In the genomic region with DNA sequence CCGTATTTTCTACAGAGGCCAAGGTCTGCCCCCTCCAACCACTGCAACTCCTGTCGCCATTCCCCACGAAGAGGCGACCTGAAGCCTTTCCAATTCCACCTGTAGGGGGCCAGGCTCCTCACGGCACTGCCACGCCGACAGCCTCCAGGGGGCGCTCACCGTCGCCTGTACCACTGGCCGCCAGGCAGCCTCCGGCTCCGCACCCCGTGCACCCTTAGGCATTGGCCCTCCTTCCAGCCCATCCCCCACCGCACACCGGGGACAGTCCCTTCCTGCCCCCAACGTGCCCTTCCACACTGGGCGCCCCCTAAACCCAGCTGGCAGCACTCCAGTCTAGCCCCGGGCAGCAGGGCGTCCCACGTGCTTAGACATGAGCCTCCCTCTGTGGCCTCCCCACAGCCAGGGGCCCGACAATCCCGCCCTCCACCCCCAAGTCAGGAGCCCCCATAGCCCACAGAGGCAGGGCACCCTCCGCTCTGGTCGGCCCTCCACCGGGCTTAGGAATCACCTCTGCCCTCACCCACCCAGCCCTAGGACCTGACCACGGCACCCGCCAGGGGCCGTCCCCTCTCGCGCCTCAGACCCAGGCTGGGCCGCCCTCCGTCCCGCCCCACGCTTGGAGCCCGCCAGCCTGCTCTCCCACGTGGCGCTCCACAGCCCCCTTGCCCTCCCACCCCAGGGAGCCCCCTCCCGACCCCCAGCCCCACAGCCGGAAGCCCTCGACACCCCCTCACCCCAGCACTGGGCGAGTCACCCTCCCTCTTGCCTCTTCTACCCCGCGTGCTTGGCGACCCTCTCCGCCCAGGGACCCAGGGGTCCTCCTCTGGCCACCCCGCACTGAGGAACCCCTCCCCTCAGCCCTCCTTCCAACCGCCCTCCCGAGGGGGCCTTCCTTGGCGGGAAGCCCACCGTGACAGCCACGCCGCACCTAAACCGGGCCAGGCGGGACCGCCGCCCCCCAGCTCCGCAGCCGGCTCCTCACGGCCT, we compare ENCODE assay signal across 9 cellular contexts. TPM values are rescaled to one million over a fixed set of nuclear protein-coding genes. Genes with fewer than 3 reads are reported as not detected.
DNase-seq lines count a peak whose midpoint lies in the region; ATAC-seq and TF ChIP-seq lines count a peak whose summit lies in the region.
"Had no signal": no experiment of that assay in that cellular context is flagged by ENCODE, and none has a peak within 500 bp of the region (broad histone marks: within the 10 kb centered on the region; RNA-seq: fewer than 3 reads in every experiment).

No MANE protein-coding gene starts in this region.

- H3K4me1 Mint-ChIP-seq in Calu3 (ENCODE audit: low read depth, unreplicated experiment) (no peaks in the 10 kb centered on the region), T-helper 17 cell (peaks cover 7% of the 10 kb centered on the region), type B pancreatic cell (ENCODE audit: unreplicated experiment) (no peaks in the 10 kb centered on the region)

- BruUV-seq in Calu3 (replicated peaks; lab: Mats Ljungman, UMichigan), result no TSS peak

- DNase-seq in Calu3, result peak; percentile 40
- DNase-seq in T-helper 17 cell, result peak; percentile 33 to 57 (median 34)
- DNase-seq in body of pancreas, result peak in 1 of 4 donors; percentile 18
- DNase-seq in lung microvascular endothelial cell (ENCODE audit: low read depth in 2 of 2), result peak; percentile 38 to 53
- no peak for DNase-seq in type B pancreatic cell (ENCODE audit: extremely low spot score, unreplicated experiment)

- H3K9me3 ChIP-seq in T-helper 17 cell (ENCODE audit: control insufficient read depth, low read length, poor library complexity, severe bottlenecking) (no peaks in the 10 kb centered on the region), body of pancreas (no peaks in the 10 kb centered on the region)

- 42 to 60% methylated on average over 16 to 18 of the region's 60 CpGs for WGBS in body of pancreas, 2 donors

- no peaks in the 10 kb centered on the region for H3K36me3 ChIP-seq in body of pancreas (replicated peaks in 1 of 2; ENCODE audit: insufficient read depth in 1 of 2, low read depth in 2 of 2)

- no peaks in the 10 kb centered on the region for H3K27me3 ChIP-seq in body of pancreas

- H3K27me3 Mint-ChIP-seq in Calu3 (ENCODE audit: unreplicated experiment) (peaks cover 77% of the 10 kb centered on the region), T-helper 17 cell (no peaks in the 10 kb centered on the region), type B pancreatic cell (peaks cover 6% of the 10 kb centered on the region)

- no peak overlapping the region for H3K4me3 Mint-ChIP-seq in Calu3 (ENCODE audit: low read depth, unreplicated experiment)
- no peak overlapping the region for H3K4me3 Mint-ChIP-seq in T-helper 17 cell
- H3K4me3 Mint-ChIP-seq in type B pancreatic cell, result no peak overlapping the region

- H3K4me1 ChIP-seq in body of pancreas, result no peaks in the 10 kb centered on the region

- H3K27ac ChIP-seq in body of pancreas, result no peak overlapping the region

- no peak for TF ChIP-seq POLR2A in body of pancreas (IDR thresholded peaks at IDR 0.05)

- H3K36me3 Mint-ChIP-seq in Calu3 (ENCODE audit: insufficient read depth, unreplicated experiment), result no peaks in the 10 kb centered on the region
- no peaks in the 10 kb centered on the region for H3K36me3 Mint-ChIP-seq in T-helper 17 cell (ENCODE audit: low read depth)
- H3K36me3 Mint-ChIP-seq in type B pancreatic cell, result no peaks in the 10 kb centered on the region

- intact Hi-C loops in Calu3 (cut with micrococcal nuclease; ENCODE audit: unreplicated experiment), result no loop called here
- intact Hi-C loops in body of pancreas (cut with DNase I), result no loop called here

- TF ChIP-seq CTCF in Calu3 (IDR thresholded peaks at IDR 0.05; ENCODE audit: unreplicated experiment), result peak; percentile 71
- peak in 6 of 7 experiments; percentile 10 to 48 (median 36) for TF ChIP-seq CTCF in body of pancreas (IDR thresholded peaks at IDR 0.05)
- peak; percentile 79 for TF ChIP-seq CTCF in type B pancreatic cell (conservative IDR thresholded peaks at IDR 0.05)

- CTCF ChIA-PET in Calu3 (lab: Charles Lee), result no interaction called here

- H3K9me3 Mint-ChIP-seq in Calu3 (ENCODE audit: low read depth, unreplicated experiment) (no peaks in the 10 kb centered on the region), type B pancreatic cell (peaks cover 8% of the 10 kb centered on the region)

- ATAC-seq in HG03280 (IDR thresholded peaks at IDR 0.05; ENCODE audit: unreplicated experiment) (peak; percentile 50), T-helper 17 cell (peak; percentile 82), body of pancreas (no peak), GM18873 (IDR thresholded peaks at IDR 0.05; ENCODE audit: low FRiP score, unreplicated experiment) (no peak), HG03565 (IDR thresholded peaks at IDR 0.05; ENCODE audit: unreplicated experiment) (no peak)

- no peak overlapping the region for H3K4me3 ChIP-seq in body of pancreas

- no peak overlapping the region for H3K27ac Mint-ChIP-seq in Calu3 (ENCODE audit: unreplicated experiment)
- H3K27ac Mint-ChIP-seq in T-helper 17 cell, result peak overlapping the region; percentile 4
- no peak overlapping the region for H3K27ac Mint-ChIP-seq in type B pancreatic cell

RNA-seq across cellular contexts. Expression of a gene that starts 0.7 kb away (rescaled TPM):
- total RNA-seq in Calu3 (2022) (not detected in 2 replicates), T-helper 17 cell (not detected), body of pancreas (not detected), lung microvascular endothelial cell (not detected in 2 replicates), type B pancreatic cell (ENCODE audit: low replicate concordance) (not detected in 2 replicates)
- total RNA-seq: RPMI7951 had no signal

RNA-seq across cellular contexts. Expression of a gene that starts 10.8 kb away (rescaled TPM):
- 0.19 and 0.22 TPM in 2 replicates for total RNA-seq in Calu3 (2022)
- total RNA-seq in T-helper 17 cell, result 1 to 10 TPM in 1 of 2 donors, under 1 TPM in 1; 0.50 to 1.2 TPM
- under 1 TPM; 0.33 to 0.78 TPM for total RNA-seq in body of pancreas
- total RNA-seq in lung microvascular endothelial cell, result 0.20 and 0.22 TPM in 2 replicates
- 0.26 and 0.41 TPM in 2 replicates for total RNA-seq in type B pancreatic cell (ENCODE audit: low replicate concordance)
- total RNA-seq: RPMI7951 had no signal

RNA-seq across cellular contexts. Expression of a gene that starts 45.4 kb away (rescaled TPM):
- total RNA-seq in Calu3 (2022) (2.0 and 2.2 TPM in 2 replicates), T-helper 17 cell (1 to 10 TPM; 2.0 to 3.3 TPM), body of pancreas (1 to 10 TPM; 1.0 to 1.6 TPM), lung microvascular endothelial cell (4.4 and 7.7 TPM in 2 replicates), type B pancreatic cell (ENCODE audit: low replicate concordance) (0.72 and 1.3 TPM in 2 replicates)
- total RNA-seq: RPMI7951 had no signal

Comparison
In these comparisons a context has a peak if more than half of its experiments do, and no peak if none do; other contexts are left out.
1. ATAC-seq: peak in HG03280 (single experiment) and T-helper 17 cell (single experiment); none in body of pancreas (single experiment), GM18873 (single experiment) and HG03565 (single experiment).
2. Peak in every context shown above with its lines, with median percentiles within 50 percentile points of each other: CTCF ChIP-seq.